In the genomic region with DNA sequence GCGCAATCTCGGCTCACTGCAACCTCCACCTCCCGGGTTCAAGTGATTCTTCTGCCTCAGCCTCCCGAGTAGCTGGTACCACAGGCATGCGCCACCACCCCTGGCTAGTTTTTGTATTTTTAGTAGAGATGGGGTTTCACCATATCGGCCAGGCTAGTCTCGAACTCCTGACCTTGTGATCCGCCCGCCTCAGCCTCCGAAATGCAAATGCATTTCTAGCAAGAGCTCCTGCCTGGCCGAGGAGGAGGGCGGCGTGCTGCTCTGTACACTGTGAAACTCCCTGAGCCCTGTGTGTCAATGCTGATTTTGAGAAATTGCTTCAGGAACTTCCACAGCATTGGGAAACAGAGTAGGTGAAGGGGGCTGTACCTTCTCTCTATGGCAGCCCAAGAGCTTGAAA, we compare ENCODE assay signal across 13 cellular contexts. TPM values are rescaled to one million over a fixed set of nuclear protein-coding genes. Genes with fewer than 3 reads are reported as not detected.
"Had no signal": no experiment of that assay in that cellular context is flagged by ENCODE, and none has a peak within 500 bp of the region (broad histone marks: within the 10 kb centered on the region; RNA-seq: fewer than 3 reads in every experiment).

No MANE protein-coding gene starts in this region.

RNA-seq across cellular contexts. Expression of a gene that starts 16.1 kb away (rescaled TPM):
- total RNA-seq: activated CD4-positive, alpha-beta memory T cell treated with anti-CD3 and anti-CD28 coated beads for 36 hours; activated CD4-positive, alpha-beta memory T cell treated with anti-CD3 and anti-CD28 coated beads, Interleukin-2, amount 10 ng/mL, durations not matched to agents 7 days and 5 days; activated CD4-positive, alpha-beta T cell treated with anti-CD3 and anti-CD28 coated beads for 36 hours; activated CD4-positive, alpha-beta T cell treated with anti-CD3 and anti-CD28 coated beads, Interleukin-2, amount 10 ng/mL, durations not matched to agents 24 days and 14 days; activated CD4-positive, alpha-beta T cell treated with anti-CD3 and anti-CD28 coated beads, Interleukin-2, amount 10 ng/mL, durations not matched to agents 7 days and 5 days; activated CD8-positive, alpha-beta memory T cell treated with anti-CD3 and anti-CD28 coated beads for 36 hours; activated CD8-positive, alpha-beta memory T cell treated with anti-CD3 and anti-CD28 coated beads, Interleukin-2, amount 10 ng/mL, durations not matched to agents 7 days and 5 days; activated CD8-positive, alpha-beta T cell treated with anti-CD3 and anti-CD28 coated beads for 36 hours; activated CD8-positive, alpha-beta T cell treated with anti-CD3 and anti-CD28 coated beads, Interleukin-2, amount 10 ng/mL, durations not matched to agents 7 days and 5 days; T-helper 1 cell treated with Interleukin-12 subunit alpha and Interleukin-12 subunit beta and Interleukin-4 antibody, amounts not matched to agents 30 ng/mL and 1 ng/mL, for 36 hours; T-helper 17 cell; T-helper 2 cell treated with Interferon-gamma antibody and Interleukin-4, amounts not matched to agents 100 ng/mL and 5 ng/mL, for 36 hours; WTC11 had no signal
